In genomic region chr7:87926581-87927461, GRCh38 we compare ENCODE assay signal across 8 cellular contexts. TPM values are rescaled to one million over a fixed set of nuclear protein-coding genes. Genes with fewer than 3 reads are reported as not detected.
DNase-seq lines count a peak whose midpoint lies in the region; ATAC-seq and TF ChIP-seq lines count a peak whose summit lies in the region.

No MANE protein-coding gene starts in this region.

- no peak overlapping the region for H4K8ac ChIP-seq in mesenchymal stem cell (ENCODE audit: low read length)

- H2BK5ac ChIP-seq in mesenchymal stem cell (ENCODE audit: low read depth, low read length, poor library complexity, severe bottlenecking), result no peak overlapping the region

- DNase-seq in DMS79 (lab: John Stamatoyannopoulos, UW), result peak; percentile 72
- DNase-seq in OCI-LY7 (ENCODE audit: low spot score), result peak; percentile 56
- DNase-seq in mesenchymal stem cell, result peak; percentile 22
- DNase-seq in NCI-H1092 treated with DMSO at 0.1 percent for 48 hours (lab: John Stamatoyannopoulos, UW), result no peak
- no peak for DNase-seq in uterus
- DNase-seq in MG63, result no peak

- H2AFZ ChIP-seq in OCI-LY7 (ENCODE audit: low read length) (peak overlapping the region; percentile 0; the same call in 1 of the 2 replicates), mesenchymal stem cell (ENCODE audit: low read depth, low read length) (no peak overlapping the region)

- H2BK12ac ChIP-seq in mesenchymal stem cell (ENCODE audit: low read length in 2 of 2), result no peak overlapping the region

- intact Hi-C loops in OCI-LY7 (cut with micrococcal nuclease; ENCODE audit: unreplicated experiment) (loop anchor here (5.0 kb wide), 1 partner anchor 130 kb away; no protein-coding TSS in a partner anchor), uterus (cut with DNase I; ENCODE audit: low total_unique reads) (no loop called here)

- no peak overlapping the region for H3K4me2 ChIP-seq in OCI-LY7 (ENCODE audit: low read length)
- H3K4me2 ChIP-seq in mesenchymal stem cell (ENCODE audit: low read length, poor library complexity, severe bottlenecking), result no peak overlapping the region

- H3K4me1 ChIP-seq in OCI-LY7 (ENCODE audit: insufficient read depth, low read length, poor library complexity, severe bottlenecking) (peaks cover 8% of the 10 kb centered on the region), mesenchymal stem cell (ENCODE audit: control insufficient read depth, insufficient read depth, low read depth, low read length) (peaks cover 7% of the 10 kb centered on the region), uterus (no peaks in the 10 kb centered on the region)

- no peaks in the 10 kb centered on the region for H3K79me2 ChIP-seq in OCI-LY7 (ENCODE audit: insufficient read depth, low read depth, low read length)

- H3K27ac ChIP-seq in OCI-LY7 (ENCODE audit: low read depth, low read length, poor library complexity, severe bottlenecking) (no peak overlapping the region), mesenchymal stem cell (ENCODE audit: low read length, poor library complexity, severe bottlenecking) (peak overlapping the region; percentile 43), uterus (no peak overlapping the region)

- no peak overlapping the region for H4K91ac ChIP-seq in mesenchymal stem cell (ENCODE audit: low read length)

- no peaks in the 10 kb centered on the region for H4K20me1 ChIP-seq in OCI-LY7 (ENCODE audit: insufficient read depth, low read length)

- H3K27me3 ChIP-seq in mesenchymal stem cell (ENCODE audit: control insufficient read depth in 1 of 2, insufficient read depth in 1 of 2, low read length in 2 of 2) (no peaks in the 10 kb centered on the region), uterus (no peaks in the 10 kb centered on the region), MG63 (no peaks in the 10 kb centered on the region)

- H3K4me3 ChIP-seq in OCI-LY7 (ENCODE audit: low read depth, low read length, poor library complexity, severe bottlenecking) (no peak overlapping the region), mesenchymal stem cell (ENCODE audit: insufficient read depth in 1 of 2, low read depth in 1 of 2, low read length in 2 of 2) (no peak overlapping the region), uterus (no peak overlapping the region), MG63 (no peak overlapping the region)

- H3K9ac ChIP-seq in mesenchymal stem cell (ENCODE audit: low read length), result no peak overlapping the region

- no TSS peak for BruUV-seq in OCI-LY7 (replicated peaks; lab: Mats Ljungman, UMichigan)

- no peaks in the 10 kb centered on the region for H3K79me1 ChIP-seq in mesenchymal stem cell (replicated peaks; ENCODE audit: low read length, poor library complexity, severe bottlenecking)

- H3K36me3 ChIP-seq in OCI-LY7 (ENCODE audit: insufficient read depth, low read length), result no peaks in the 10 kb centered on the region
- no peaks in the 10 kb centered on the region for H3K36me3 ChIP-seq in mesenchymal stem cell (ENCODE audit: control insufficient read depth in 1 of 2, insufficient read depth in 2 of 2, low read depth in 1 of 2, low read length in 2 of 2)
- no peaks in the 10 kb centered on the region for H3K36me3 ChIP-seq in uterus
- no peaks in the 10 kb centered on the region for H3K36me3 ChIP-seq in MG63

- no peaks in the 10 kb centered on the region for H3K9me3 ChIP-seq in OCI-LY7 (ENCODE audit: low read length)
- H3K9me3 ChIP-seq in mesenchymal stem cell (ENCODE audit: control insufficient read depth, low read length), result no peaks in the 10 kb centered on the region
- no peaks in the 10 kb centered on the region for H3K9me3 ChIP-seq in uterus
- H3K9me3 ChIP-seq in MG63, result no peaks in the 10 kb centered on the region

- ATAC-seq in HG03103 (IDR thresholded peaks at IDR 0.05; ENCODE audit: low read depth, unreplicated experiment), result peak; percentile 95

- CTCF ChIA-PET in OCI-LY7 (lab: Charles Lee; ENCODE audit: unreplicated experiment), result interaction anchor here (0.9 kb wide), 1 partner anchor 20 kb away, joined by 3 read pairs; no protein-coding TSS in a partner anchor

- no peak overlapping the region for H2AK5ac ChIP-seq in mesenchymal stem cell (ENCODE audit: low read length, severe bottlenecking)

- no peak overlapping the region for H2BK15ac ChIP-seq in mesenchymal stem cell (ENCODE audit: low read depth, poor library complexity, severe bottlenecking)

- no peak overlapping the region for H3K23ac ChIP-seq in mesenchymal stem cell (ENCODE audit: low read length in 2 of 2)

- H3K18ac ChIP-seq in mesenchymal stem cell (ENCODE audit: low read depth in 1 of 2, low read length in 2 of 2), result no peak overlapping the region

- WGBS in mesenchymal stem cell, result 53% methylated on average over 6 of the region's 6 CpGs

- no peak overlapping the region for H2BK120ac ChIP-seq in mesenchymal stem cell (ENCODE audit: low read depth, low read length)

- TF ChIP-seq CTCF in OCI-LY7 (conservative IDR thresholded peaks at IDR 0.05; ENCODE audit: low read length) (peak; percentile 74), uterus (IDR thresholded peaks at IDR 0.05) (no peak)

- H3K4ac ChIP-seq in mesenchymal stem cell (ENCODE audit: low read depth in 1 of 2, low read length in 2 of 2), result no peak overlapping the region

- no peaks in the 10 kb centered on the region for H3K9me2 ChIP-seq in OCI-LY7 (ENCODE audit: insufficient read depth, low read length)

- POLR2A ChIA-PET in OCI-LY7 (lab: Charles Lee), result interaction anchor here (0.7 to 1.2 kb wide), 3 partner anchors 20 to 44 kb away, joined by 3 read pairs; no protein-coding TSS in a partner anchor

- no peak overlapping the region for H3K14ac ChIP-seq in mesenchymal stem cell (ENCODE audit: low read length in 2 of 2)

- peak; percentile 75 for TF ChIP-seq POLR2A in GM19193 (IDR thresholded peaks at IDR 0.05; ENCODE audit: extremely low read depth, insufficient read depth, insufficient read length)
- TF ChIP-seq POLR2A in uterus (IDR thresholded peaks at IDR 0.05), result no peak

RNA-seq across cellular contexts. Expression of gene ADAM22, which starts 7.2 kb away (rescaled TPM):
- 12.0 and 20.4 TPM in 2 replicates for total RNA-seq in OCI-LY7 (2014; rRNA removed; shearing (Covaris generic))
- total RNA-seq in OCI-LY7 (2022) (13.6 and 14.6 TPM in 2 replicates), uterus (10 to 100 TPM in 2 of 4 donors, 1 to 10 TPM in 2; 6.8 to 87.5 (median 13.3) TPM)
- 0.73 TPM for polyA plus RNA-seq in mesenchymal stem cell (2013, experiment 1 of 2)
- 0.71 TPM for polyA plus RNA-seq in mesenchymal stem cell (2013, experiment 2 of 2)
- total RNA-seq in MG63 (2014; rRNA removed; shearing (Covaris generic); ENCODE audit: low replicate concordance), result not detected in 2 replicates

RNA-seq across cellular contexts. Expression of gene DBF4, which starts 50.5 kb away (rescaled TPM):
- 83.9 and 99.2 TPM in 2 replicates for total RNA-seq in OCI-LY7 (2014; rRNA removed; shearing (Covaris generic))
- total RNA-seq in OCI-LY7 (2022) (87.9 and 95.0 TPM in 2 replicates), uterus (10 to 100 TPM in 2 of 4 donors, 1 to 10 TPM in 2; 1.3 to 27.7 (median 9.4) TPM)
- polyA plus RNA-seq in mesenchymal stem cell (2013, experiment 1 of 2), result 14.2 TPM
- 14.5 TPM for polyA plus RNA-seq in mesenchymal stem cell (2013, experiment 2 of 2)
- total RNA-seq in MG63 (2014; rRNA removed; shearing (Covaris generic); ENCODE audit: low replicate concordance), result 20.5 and 20.9 TPM in 2 replicates

RNA-seq across cellular contexts. Expression of gene SLC25A40, which starts 50.7 kb away (rescaled TPM):
- 21.0 and 22.0 TPM in 2 replicates for total RNA-seq in OCI-LY7 (2014; rRNA removed; shearing (Covaris generic))
- total RNA-seq in OCI-LY7 (2022) (53.6 and 66.1 TPM in 2 replicates), uterus (10 to 100 TPM in 3 of 4 donors, 1 to 10 TPM in 1; 3.2 to 90.2 (median 27.1) TPM)
- 9.6 TPM for polyA plus RNA-seq in mesenchymal stem cell (2013, experiment 1 of 2)
- 10.2 TPM for polyA plus RNA-seq in mesenchymal stem cell (2013, experiment 2 of 2)
- total RNA-seq in MG63 (2014; rRNA removed; shearing (Covaris generic); ENCODE audit: low replicate concordance), result 4.0 and 15.3 TPM in 2 replicates

Comparison
In these comparisons a context has a peak if more than half of its experiments do, and no peak if none do; other contexts are left out.
1. DNase-seq: peak in DMS79 (single experiment), OCI-LY7 (single experiment) and mesenchymal stem cell (single experiment); none in NCI-H1092 treated with DMSO at 0.1 percent for 48 hours (single experiment), uterus (0 of 2) and MG63 (single experiment).